ENCODE assay signal across 31 cellular contexts in genomic region chr14:77822741-77823140, GRCh38.
"Had no signal": no experiment of that assay in that cellular context is flagged by ENCODE, and none has a peak within 500 bp of the region (broad histone marks: within the 10 kb centered on the region; RNA-seq: fewer than 3 reads in every experiment).

No MANE protein-coding gene starts in this region.

- H3K27me3 ChIP-seq: ascending aorta, breast epithelium, dorsolateral prefrontal cortex, esophagus muscularis mucosa, foreskin keratinocyte, gastrocnemius medialis, heart left ventricle had no signal

- H3K27me3 Mint-ChIP-seq: activated CD4-positive, alpha-beta memory T cell treated with anti-CD3 and anti-CD28 coated beads for 36 hours; activated naive CD8-positive, alpha-beta T cell; activated T-helper 17 cell treated with anti-CD3 and anti-CD28 coated beads, Interleukin-2, amount 50 U/mL, for 72 hours; brain; central memory CD8-positive, alpha-beta T cell; dendritic cell treated with granulocyte-macrophage colony-stimulating factor and Interleukin-4, amounts not matched to agents 40 ng/mL and 50 ng/mL, for 4 days; T-cell had no signal

- H3K9me3 ChIP-seq: ascending aorta, breast epithelium, esophagus muscularis mucosa, gastrocnemius medialis, heart left ventricle had no signal

- ATAC-seq: activated T-cell treated with anti-CD3 and anti-CD28 coated beads, Interleukin-2, amount 50 U/mL, for 4 hours; activated T-helper 17 cell treated with anti-CD3 and anti-CD28 coated beads, Interleukin-2, amount 50 U/mL, for 72 hours; foreskin keratinocyte; gastrocnemius medialis; heart left ventricle; T-cell had no signal

- H3K36me3 Mint-ChIP-seq: WTC11 had no signal

- H3K27ac Mint-ChIP-seq: activated CD4-positive, alpha-beta memory T cell treated with anti-CD3 and anti-CD28 coated beads for 36 hours; activated naive CD8-positive, alpha-beta T cell; activated T-helper 17 cell treated with anti-CD3 and anti-CD28 coated beads, Interleukin-2, amount 50 U/mL, for 72 hours; brain; dendritic cell treated with granulocyte-macrophage colony-stimulating factor and Interleukin-4, amounts not matched to agents 40 ng/mL and 50 ng/mL, for 4 days; endodermal cell; T-cell; T-helper 1 cell treated with Interleukin-12 subunit alpha and Interleukin-12 subunit beta and Interleukin-4 antibody, amounts not matched to agents 30 μg/mL and 1 μg/mL, for 36 hours; WTC11 had no signal

- DNase-seq: activated CD4-positive, alpha-beta memory T cell treated with anti-CD3 and anti-CD28 coated beads for 36 hours; activated CD4-positive, alpha-beta T cell treated with anti-CD3 and anti-CD28 coated beads for 1 hour; activated CD4-positive, alpha-beta T cell treated with anti-CD3 and anti-CD28 coated beads for 4 hours; activated CD8-positive, alpha-beta memory T cell treated with anti-CD3 and anti-CD28 coated beads for 24 hours; activated effector memory CD4-positive, alpha-beta T cell treated with Interleukin-2 at 50 U/mL for 16 hours; activated gamma-delta T cell treated with Interleukin-2 at 50 U/mL for 16 hours; activated naive CD4-positive, alpha-beta T cell treated with anti-CD3 and anti-CD28 coated beads, Interleukin-2, amount 50 U/mL, for 16 hours; activated naive CD4-positive, alpha-beta T cell treated with Interleukin-2 at 50 U/mL for 16 hours; activated T-cell treated with anti-CD3 and anti-CD28 coated beads, Interleukin-2, amount 50 U/mL, for 4 hours; dorsolateral prefrontal cortex; effector memory CD4-positive, alpha-beta T cell; endodermal cell; foreskin keratinocyte; gastrocnemius medialis; glutamatergic neuron; heart left ventricle; SW 1271; T-cell; T1000 had no signal

- H3K4me3 ChIP-seq: ascending aorta, breast epithelium, coronary artery, dorsolateral prefrontal cortex, esophagus muscularis mucosa, gastrocnemius medialis, heart left ventricle had no signal

- H3K27ac ChIP-seq: ascending aorta, breast epithelium, coronary artery, dorsolateral prefrontal cortex, esophagus muscularis mucosa, foreskin keratinocyte, gastrocnemius medialis, heart left ventricle, VCaP had no signal

- H3K4me1 Mint-ChIP-seq: activated T-helper 17 cell treated with anti-CD3 and anti-CD28 coated beads, Interleukin-2, amount 50 U/mL, for 72 hours; brain; central memory CD8-positive, alpha-beta T cell; endodermal cell; T-cell; WTC11 had no signal

- H3K4me1 ChIP-seq: ascending aorta, breast epithelium, esophagus muscularis mucosa, foreskin keratinocyte, gastrocnemius medialis had no signal

- H3K4me3 Mint-ChIP-seq: activated CD4-positive, alpha-beta memory T cell treated with anti-CD3 and anti-CD28 coated beads for 36 hours; activated naive CD8-positive, alpha-beta T cell; activated T-cell treated with anti-CD3 and anti-CD28 coated beads, Interleukin-2, amount 50 U/mL, for 4 hours; activated T-helper 17 cell treated with anti-CD3 and anti-CD28 coated beads, Interleukin-2, amount 50 U/mL, for 72 hours; brain; central memory CD8-positive, alpha-beta T cell; dendritic cell treated with granulocyte-macrophage colony-stimulating factor and Interleukin-4, amounts not matched to agents 40 ng/mL and 50 ng/mL, for 4 days; endodermal cell; T-cell; T-helper 1 cell treated with Interleukin-12 subunit alpha and Interleukin-12 subunit beta and Interleukin-4 antibody, amounts not matched to agents 30 μg/mL and 1 μg/mL, for 36 hours; WTC11 had no signal

- H3K9me3 Mint-ChIP-seq: activated CD4-positive, alpha-beta memory T cell treated with anti-CD3 and anti-CD28 coated beads for 36 hours; activated T-cell treated with anti-CD3 and anti-CD28 coated beads, Interleukin-2, amount 50 U/mL, for 4 hours; activated T-helper 17 cell treated with anti-CD3 and anti-CD28 coated beads, Interleukin-2, amount 50 U/mL, for 72 hours; brain; central memory CD8-positive, alpha-beta T cell; dendritic cell treated with granulocyte-macrophage colony-stimulating factor and Interleukin-4, amounts not matched to agents 40 ng/mL and 50 ng/mL, for 4 days; endodermal cell; T-cell; T-helper 1 cell treated with Interleukin-12 subunit alpha and Interleukin-12 subunit beta and Interleukin-4 antibody, amounts not matched to agents 30 μg/mL and 1 μg/mL, for 36 hours; WTC11 had no signal
